2 cellular contexts compared by ENCODE assay signal in genomic region chr19:5608766-5609165, GRCh38. TPM values are rescaled to one million over a fixed set of nuclear protein-coding genes. Genes with fewer than 3 reads are reported as not detected.
"Had no signal": no experiment of that assay in that cellular context is flagged by ENCODE, and none has a peak within 500 bp of the region (broad histone marks: within the 10 kb centered on the region; RNA-seq: fewer than 3 reads in every experiment).

No MANE protein-coding gene starts in this region.

RNA-seq across cellular contexts. Expression of gene TINCR, which starts 41.0 kb away (rescaled TPM):
- total RNA-seq: Right ventricle myocardium inferior, SJCRH30 had no signal
